ENCODE assay signal across 1 cellular context in the genomic region with DNA sequence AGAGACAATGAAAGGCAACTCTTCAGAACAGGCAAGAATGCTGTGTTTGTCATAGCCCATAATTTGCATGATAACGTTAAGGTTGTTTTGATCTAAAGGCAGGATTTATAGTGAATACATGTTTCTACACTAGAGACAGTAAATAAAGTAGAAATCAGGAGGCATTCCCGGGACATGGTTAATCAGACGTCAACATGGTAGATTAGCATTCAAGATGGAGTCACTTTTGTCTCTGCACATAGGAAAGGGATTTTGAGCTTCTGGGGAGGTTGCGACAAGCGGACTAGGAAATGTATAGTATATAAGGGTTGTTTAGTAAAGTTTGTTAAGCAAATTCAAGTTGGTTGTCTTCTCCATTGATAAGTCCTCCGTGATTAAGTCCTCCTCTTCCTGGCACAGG.
TF ChIP-seq lines count a peak whose summit lies in the region.

No MANE protein-coding gene starts in this region.

TF ChIP-seq in K562, 482 proteins besides CTCF, POLR2A, EP300 and RAD21:
- peak; percentile 62; the same call in 1 of the 2 replicates for TF ChIP-seq PTRF (tag; IDR thresholded peaks at IDR 0.05)
- no peak for TF ChIP-seq ZSCAN29 (IDR thresholded peaks at IDR 0.05)
- TF ChIP-seq KDM1A (IDR thresholded peaks at IDR 0.05) = no peak
- no peak for TF ChIP-seq CBFA2T3 (IDR thresholded peaks at IDR 0.05)
- TF ChIP-seq, protein P1, sequence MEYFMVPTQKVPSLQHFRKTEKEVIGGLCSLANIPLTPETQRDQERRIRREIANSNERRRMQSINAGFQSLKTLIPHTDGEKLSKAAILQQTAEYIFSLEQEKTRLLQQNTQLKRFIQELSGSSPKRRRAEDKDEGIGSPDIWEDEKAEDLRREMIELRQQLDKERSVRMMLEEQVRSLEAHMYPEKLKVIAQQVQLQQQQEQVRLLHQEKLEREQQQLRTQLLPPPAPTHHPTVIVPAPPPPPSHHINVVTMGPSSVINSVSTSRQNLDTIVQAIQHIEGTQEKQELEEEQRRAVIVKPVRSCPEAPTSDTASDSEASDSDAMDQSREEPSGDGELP (CRISPR knock-in tag; IDR thresholded peaks at IDR 0.05; ENCODE audit: borderline replicate concordance) = no peak
- TF ChIP-seq, protein P2, sequence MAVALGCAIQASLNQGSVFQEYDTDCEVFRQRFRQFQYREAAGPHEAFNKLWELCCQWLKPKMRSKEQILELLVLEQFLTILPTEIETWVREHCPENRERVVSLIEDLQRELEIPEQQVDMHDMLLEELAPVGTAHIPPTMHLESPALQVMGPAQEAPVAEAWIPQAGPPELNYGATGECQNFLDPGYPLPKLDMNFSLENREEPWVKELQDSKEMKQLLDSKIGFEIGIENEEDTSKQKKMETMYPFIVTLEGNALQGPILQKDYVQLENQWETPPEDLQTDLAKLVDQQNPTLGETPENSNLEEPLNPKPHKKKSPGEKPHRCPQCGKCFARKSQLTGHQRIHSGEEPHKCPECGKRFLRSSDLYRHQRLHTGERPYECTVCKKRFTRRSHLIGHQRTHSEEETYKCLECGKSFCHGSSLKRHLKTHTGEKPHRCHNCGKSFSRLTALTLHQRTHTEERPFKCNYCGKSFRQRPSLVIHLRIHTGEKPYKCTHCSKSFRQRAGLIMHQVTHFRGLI (CRISPR knock-in tag; IDR thresholded peaks at IDR 0.05) = no peak
- no peak for TF ChIP-seq CHD1 (IDR thresholded peaks at IDR 0.05; ENCODE audit: low read length)
- peak; percentile 47; the same call in 1 of the 2 replicates for TF ChIP-seq DMBX1 (CRISPR knock-in tag; IDR thresholded peaks at IDR 0.05; ENCODE audit: borderline replicate concordance)
- TF ChIP-seq, protein P3, sequence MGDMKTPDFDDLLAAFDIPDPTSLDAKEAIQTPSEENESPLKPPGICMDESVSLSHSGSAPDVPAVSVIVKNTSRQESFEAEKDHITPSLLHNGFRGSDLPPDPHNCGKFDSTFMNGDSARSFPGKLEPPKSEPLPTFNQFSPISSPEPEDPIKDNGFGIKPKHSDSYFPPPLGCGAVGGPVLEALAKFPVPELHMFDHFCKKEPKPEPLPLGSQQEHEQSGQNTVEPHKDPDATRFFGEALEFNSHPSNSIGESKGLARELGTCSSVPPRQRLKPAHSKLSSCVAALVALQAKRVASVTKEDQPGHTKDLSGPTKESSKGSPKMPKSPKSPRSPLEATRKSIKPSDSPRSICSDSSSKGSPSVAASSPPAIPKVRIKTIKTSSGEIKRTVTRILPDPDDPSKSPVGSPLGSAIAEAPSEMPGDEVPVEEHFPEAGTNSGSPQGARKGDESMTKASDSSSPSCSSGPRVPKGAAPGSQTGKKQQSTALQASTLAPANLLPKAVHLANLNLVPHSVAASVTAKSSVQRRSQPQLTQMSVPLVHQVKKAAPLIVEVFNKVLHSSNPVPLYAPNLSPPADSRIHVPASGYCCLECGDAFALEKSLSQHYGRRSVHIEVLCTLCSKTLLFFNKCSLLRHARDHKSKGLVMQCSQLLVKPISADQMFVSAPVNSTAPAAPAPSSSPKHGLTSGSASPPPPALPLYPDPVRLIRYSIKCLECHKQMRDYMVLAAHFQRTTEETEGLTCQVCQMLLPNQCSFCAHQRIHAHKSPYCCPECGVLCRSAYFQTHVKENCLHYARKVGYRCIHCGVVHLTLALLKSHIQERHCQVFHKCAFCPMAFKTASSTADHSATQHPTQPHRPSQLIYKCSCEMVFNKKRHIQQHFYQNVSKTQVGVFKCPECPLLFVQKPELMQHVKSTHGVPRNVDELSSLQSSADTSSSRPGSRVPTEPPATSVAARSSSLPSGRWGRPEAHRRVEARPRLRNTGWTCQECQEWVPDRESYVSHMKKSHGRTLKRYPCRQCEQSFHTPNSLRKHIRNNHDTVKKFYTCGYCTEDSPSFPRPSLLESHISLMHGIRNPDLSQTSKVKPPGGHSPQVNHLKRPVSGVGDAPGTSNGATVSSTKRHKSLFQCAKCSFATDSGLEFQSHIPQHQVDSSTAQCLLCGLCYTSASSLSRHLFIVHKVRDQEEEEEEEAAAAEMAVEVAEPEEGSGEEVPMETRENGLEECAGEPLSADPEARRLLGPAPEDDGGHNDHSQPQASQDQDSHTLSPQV (IDR thresholded peaks at IDR 0.05) = peak; percentile 78
- TF ChIP-seq, protein P4, sequence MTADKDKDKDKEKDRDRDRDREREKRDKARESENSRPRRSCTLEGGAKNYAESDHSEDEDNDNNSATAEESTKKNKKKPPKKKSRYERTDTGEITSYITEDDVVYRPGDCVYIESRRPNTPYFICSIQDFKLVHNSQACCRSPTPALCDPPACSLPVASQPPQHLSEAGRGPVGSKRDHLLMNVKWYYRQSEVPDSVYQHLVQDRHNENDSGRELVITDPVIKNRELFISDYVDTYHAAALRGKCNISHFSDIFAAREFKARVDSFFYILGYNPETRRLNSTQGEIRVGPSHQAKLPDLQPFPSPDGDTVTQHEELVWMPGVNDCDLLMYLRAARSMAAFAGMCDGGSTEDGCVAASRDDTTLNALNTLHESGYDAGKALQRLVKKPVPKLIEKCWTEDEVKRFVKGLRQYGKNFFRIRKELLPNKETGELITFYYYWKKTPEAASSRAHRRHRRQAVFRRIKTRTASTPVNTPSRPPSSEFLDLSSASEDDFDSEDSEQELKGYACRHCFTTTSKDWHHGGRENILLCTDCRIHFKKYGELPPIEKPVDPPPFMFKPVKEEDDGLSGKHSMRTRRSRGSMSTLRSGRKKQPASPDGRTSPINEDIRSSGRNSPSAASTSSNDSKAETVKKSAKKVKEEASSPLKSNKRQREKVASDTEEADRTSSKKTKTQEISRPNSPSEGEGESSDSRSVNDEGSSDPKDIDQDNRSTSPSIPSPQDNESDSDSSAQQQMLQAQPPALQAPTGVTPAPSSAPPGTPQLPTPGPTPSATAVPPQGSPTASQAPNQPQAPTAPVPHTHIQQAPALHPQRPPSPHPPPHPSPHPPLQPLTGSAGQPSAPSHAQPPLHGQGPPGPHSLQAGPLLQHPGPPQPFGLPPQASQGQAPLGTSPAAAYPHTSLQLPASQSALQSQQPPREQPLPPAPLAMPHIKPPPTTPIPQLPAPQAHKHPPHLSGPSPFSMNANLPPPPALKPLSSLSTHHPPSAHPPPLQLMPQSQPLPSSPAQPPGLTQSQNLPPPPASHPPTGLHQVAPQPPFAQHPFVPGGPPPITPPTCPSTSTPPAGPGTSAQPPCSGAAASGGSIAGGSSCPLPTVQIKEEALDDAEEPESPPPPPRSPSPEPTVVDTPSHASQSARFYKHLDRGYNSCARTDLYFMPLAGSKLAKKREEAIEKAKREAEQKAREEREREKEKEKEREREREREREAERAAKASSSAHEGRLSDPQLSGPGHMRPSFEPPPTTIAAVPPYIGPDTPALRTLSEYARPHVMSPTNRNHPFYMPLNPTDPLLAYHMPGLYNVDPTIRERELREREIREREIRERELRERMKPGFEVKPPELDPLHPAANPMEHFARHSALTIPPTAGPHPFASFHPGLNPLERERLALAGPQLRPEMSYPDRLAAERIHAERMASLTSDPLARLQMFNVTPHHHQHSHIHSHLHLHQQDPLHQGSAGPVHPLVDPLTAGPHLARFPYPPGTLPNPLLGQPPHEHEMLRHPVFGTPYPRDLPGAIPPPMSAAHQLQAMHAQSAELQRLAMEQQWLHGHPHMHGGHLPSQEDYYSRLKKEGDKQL (CRISPR knock-in tag; IDR thresholded peaks at IDR 0.05; ENCODE audit: borderline replicate concordance) = no peak
- no peak for TF ChIP-seq ZFP36 (IDR thresholded peaks at IDR 0.05; ENCODE audit: low read depth, low read length, partially characterized antibody)
- TF ChIP-seq ZNF583 (CRISPR knock-in tag; IDR thresholded peaks at IDR 0.05) = 0 out of 2 replicates have a peak, but pooled peaks have one; percentile 33
